Comparison of ENCODE assay signal across 9 cellular contexts in the genomic region with DNA sequence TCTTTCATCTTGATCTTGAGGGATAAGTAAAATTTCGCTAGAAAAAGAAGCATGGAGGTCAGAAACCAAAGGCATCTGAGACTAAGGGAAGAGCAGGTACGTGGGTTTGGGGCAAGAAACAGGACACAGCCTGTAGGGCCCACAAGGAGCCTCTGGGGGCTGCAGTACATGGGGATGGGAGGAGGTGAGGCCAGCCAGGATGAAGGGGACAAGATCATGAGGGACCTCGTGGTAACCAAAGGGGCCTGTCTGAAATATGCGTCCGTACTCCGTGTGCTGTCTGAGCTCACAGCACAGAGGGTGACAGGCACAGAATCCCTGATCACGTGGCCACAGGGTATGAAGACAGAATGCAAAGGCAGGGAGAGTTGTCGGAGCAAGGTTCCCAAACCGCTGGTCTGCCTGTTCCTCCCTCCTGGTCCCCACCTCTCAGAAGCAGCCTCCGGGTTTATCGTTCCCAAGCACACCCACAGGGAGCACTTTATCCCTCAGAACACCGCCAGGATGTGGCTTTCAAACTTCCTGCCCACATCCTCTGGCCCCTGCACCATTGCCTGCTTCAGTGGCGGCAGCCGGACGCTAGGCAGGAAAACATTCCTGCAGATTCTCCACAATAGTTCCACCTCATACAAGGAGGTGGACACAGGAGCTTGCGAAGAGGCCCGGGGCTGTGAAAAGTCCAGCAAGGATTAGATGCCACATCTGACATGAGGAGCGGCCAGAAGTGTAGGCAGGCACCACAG. TPM values are rescaled to one million over a fixed set of nuclear protein-coding genes. Genes with fewer than 3 reads are reported as not detected.
DNase-seq lines count a peak whose midpoint lies in the region; ATAC-seq and TF ChIP-seq lines count a peak whose summit lies in the region.
"Had no signal": no experiment of that assay in that cellular context is flagged by ENCODE, and none has a peak within 500 bp of the region (broad histone marks: within the 10 kb centered on the region; RNA-seq: fewer than 3 reads in every experiment).

No MANE protein-coding gene starts in this region.

- 46 to 59% methylated on average over 18 of the region's 18 CpGs for WGBS in lower leg skin, 2 donors

- no peak overlapping the region for H3K4me3 ChIP-seq in lower leg skin (ENCODE audit: low read depth, poor library complexity, severe bottlenecking)

- peak overlapping the region; percentile 29 for H3K4me3 Mint-ChIP-seq in T-helper 2 cell treated with Interferon-gamma antibody and Interleukin-4, amounts not matched to agents 5 μg/mL and 100 μg/mL, for 36 hours
- peak overlapping the region; percentile 43 for H3K4me3 Mint-ChIP-seq in stimulated activated memory B cell treated with anti-CD40 and anti-IgM and Interleukin-4, amounts not matched to agents 10 μg/mL and 1 μg/mL and 100 μg/mL, for 72 hours

- peak; percentile 64 for ATAC-seq in stimulated activated memory B cell treated with anti-CD40 and anti-IgM and Interleukin-4, amounts not matched to agents 10 μg/mL and 1 μg/mL and 100 μg/mL, for 72 hours
- no peak for ATAC-seq in esophagus mucosa
- ATAC-seq in HG03045 (IDR thresholded peaks at IDR 0.05; ENCODE audit: unreplicated experiment): no peak

- TF ChIP-seq CTCF in lower leg skin (IDR thresholded peaks at IDR 0.05): no peak

- no peak for TF ChIP-seq POLR2A in lower leg skin (IDR thresholded peaks at IDR 0.05)

- intact Hi-C loops in lower leg skin (cut with DNase I; ENCODE audit: low total_unique reads): no loop called here

- in situ Hi-C loops in SK-MEL-5 (cut with HindIII; ENCODE audit: low pct_unique_long_range_greater_than_20kb, low sequenced_read_pairs): no loop called here

- H3K36me3 Mint-ChIP-seq in T-helper 2 cell treated with Interferon-gamma antibody and Interleukin-4, amounts not matched to agents 5 μg/mL and 100 μg/mL, for 36 hours (ENCODE audit: low read depth): no peaks in the 10 kb centered on the region
- H3K36me3 Mint-ChIP-seq in stimulated activated memory B cell treated with anti-CD40 and anti-IgM and Interleukin-4, amounts not matched to agents 10 μg/mL and 1 μg/mL and 100 μg/mL, for 72 hours: peaks cover 6% of the 10 kb centered on the region

- no peak overlapping the region for H3K27ac Mint-ChIP-seq in T-helper 2 cell treated with Interferon-gamma antibody and Interleukin-4, amounts not matched to agents 5 μg/mL and 100 μg/mL, for 36 hours
- peak overlapping the region; percentile 64 for H3K27ac Mint-ChIP-seq in stimulated activated memory B cell treated with anti-CD40 and anti-IgM and Interleukin-4, amounts not matched to agents 10 μg/mL and 1 μg/mL and 100 μg/mL, for 72 hours

- DNase-seq in T-helper 2 cell treated with Interferon-gamma antibody and Interleukin-4, amounts not matched to agents 5 μg/mL and 100 μg/mL, for 36 hours (ENCODE audit: low spot score): no peak
- no peak for DNase-seq in T-helper 2 cell
- DNase-seq in SK-MEL-5 (ENCODE audit: low read depth, low spot score): peak; percentile 30
- peak; percentile 38 for DNase-seq in foreskin melanocyte
- DNase-seq in lower leg skin (ENCODE audit: low spot score in 2 of 2): no peak
- DNase-seq: activated CD8-positive, alpha-beta memory T cell treated with anti-CD3 and anti-CD28 coated beads, Interleukin-2, amount 50 U/mL, for 4 hours had no signal

- H3K4me1 Mint-ChIP-seq in T-helper 2 cell treated with Interferon-gamma antibody and Interleukin-4, amounts not matched to agents 5 μg/mL and 100 μg/mL, for 36 hours (ENCODE audit: low read depth): peaks cover 12% of the 10 kb centered on the region
- H3K4me1 Mint-ChIP-seq in stimulated activated memory B cell treated with anti-CD40 and anti-IgM and Interleukin-4, amounts not matched to agents 10 μg/mL and 1 μg/mL and 100 μg/mL, for 72 hours: peaks cover 43% of the 10 kb centered on the region

- H3K27me3 Mint-ChIP-seq in T-helper 2 cell treated with Interferon-gamma antibody and Interleukin-4, amounts not matched to agents 5 μg/mL and 100 μg/mL, for 36 hours (ENCODE audit: low read depth): peaks cover 78% of the 10 kb centered on the region
- no peaks in the 10 kb centered on the region for H3K27me3 Mint-ChIP-seq in stimulated activated memory B cell treated with anti-CD40 and anti-IgM and Interleukin-4, amounts not matched to agents 10 μg/mL and 1 μg/mL and 100 μg/mL, for 72 hours

- no peaks in the 10 kb centered on the region for H3K9me3 Mint-ChIP-seq in T-helper 2 cell treated with Interferon-gamma antibody and Interleukin-4, amounts not matched to agents 5 μg/mL and 100 μg/mL, for 36 hours
- H3K9me3 Mint-ChIP-seq in stimulated activated memory B cell treated with anti-CD40 and anti-IgM and Interleukin-4, amounts not matched to agents 10 μg/mL and 1 μg/mL and 100 μg/mL, for 72 hours: no peaks in the 10 kb centered on the region

RNA-seq across cellular contexts. Expression of a gene that starts 12.0 kb away (rescaled TPM):
- total RNA-seq in SK-MEL-5 (2014; rRNA removed; shearing (Covaris generic)): 0.05 TPM in 1 of 2 replicates, not detected in the other
- polyA plus RNA-seq in SK-MEL-5 (2015; cell fraction: cytosol; rRNA removed): 0.12 TPM in 1 of 2 replicates, not detected in the other
- 0.22 TPM in 1 of 2 replicates, not detected in the other for polyA plus RNA-seq in SK-MEL-5 (2015; cell fraction: nucleus; rRNA removed)
- total RNA-seq in esophagus mucosa (0.20 TPM), lower leg skin (under 1 TPM in 2 of 4 donors, not detected in 2; 0.19 to 0.46 TPM)

Comparison
In these comparisons a context has a peak if more than half of its experiments do, and no peak if none do; other contexts are left out.
1. DNase-seq: peak in SK-MEL-5 (single experiment) and foreskin melanocyte (single experiment); none in T-helper 2 cell treated with Interferon-gamma antibody and Interleukin-4, amounts not matched to agents 5 μg/mL and 100 μg/mL, for 36 hours (single experiment), T-helper 2 cell (0 of 5) and lower leg skin (0 of 2).